Comparison of ENCODE assay signal across 1 cellular context in genomic region chr15:96585634-96586386, GRCh38.
TF ChIP-seq lines count a peak whose summit lies in the region.

No MANE protein-coding gene starts in this region.

TF ChIP-seq in K562, 482 proteins besides CTCF, POLR2A, EP300 and RAD21 (continued from another document):
- no peak for TF ChIP-seq CLOCK (CRISPR knock-in tag; IDR thresholded peaks at IDR 0.05; ENCODE audit: borderline replicate concordance)
- TF ChIP-seq CTBP1 (IDR thresholded peaks at IDR 0.05; ENCODE audit: borderline replicate concordance) = no peak
- no peak for TF ChIP-seq ZNF764 (CRISPR knock-in tag; IDR thresholded peaks at IDR 0.05; ENCODE audit: low read depth)
- no peak for TF ChIP-seq MAFG (tag; conservative IDR thresholded peaks at IDR 0.05)
- TF ChIP-seq ZNF740 (CRISPR knock-in tag; IDR thresholded peaks at IDR 0.05) = no peak
- TF ChIP-seq ZNF740 (tag; IDR thresholded peaks at IDR 0.05) = 0 out of 4 replicates have a peak, but pooled peaks of 1 of the 2 experiments have one; percentile 40
- no peak for TF ChIP-seq SRSF3 (IDR thresholded peaks at IDR 0.05; ENCODE audit: insufficient read depth, low read length)
- peak; percentile 87 for TF ChIP-seq VEZF1 (CRISPR knock-in tag; IDR thresholded peaks at IDR 0.05)
- TF ChIP-seq ILF3 (IDR thresholded peaks at IDR 0.05; ENCODE audit: borderline replicate concordance) = no peak
- no peak for TF ChIP-seq HMBOX1 (IDR thresholded peaks at IDR 0.05)
